3 cellular contexts compared by ENCODE assay signal in genomic region chr10:48880016-48880705, GRCh38.
TF ChIP-seq lines count a peak whose summit lies in the region.

No MANE protein-coding gene starts in this region.

TF ChIP-seq in HEK293, 187 proteins besides CTCF, POLR2A, EP300 and RAD21:
- TF ChIP-seq GLIS1 (tag by site-specific recombination; IDR thresholded peaks at IDR 0.05) (peak; percentile 24; the same call in 1 of the 2 replicates), KLF9 (tag by site-specific recombination; IDR thresholded peaks at IDR 0.05; ENCODE audit: low read depth) (no peak), BCL11B (tag by site-specific recombination; IDR thresholded peaks at IDR 0.05; ENCODE audit: low read depth) (no peak), REPIN1 (tag by site-specific recombination; IDR thresholded peaks at IDR 0.05; ENCODE audit: low read depth) (no peak), ZIC2 (tag by site-specific recombination; IDR thresholded peaks at IDR 0.05) (peak; percentile 93), ZFP37 (tag by site-specific recombination; IDR thresholded peaks at IDR 0.05) (no peak), ZNF624 (tag by site-specific recombination; IDR thresholded peaks at IDR 0.05) (no peak), ZFP41 (tag by site-specific recombination; IDR thresholded peaks at IDR 0.05; ENCODE audit: borderline replicate concordance) (no peak)

TF ChIP-seq in H1, 55 proteins besides CTCF, POLR2A, EP300 and RAD21:
- no peak for TF ChIP-seq SIRT6 (IDR thresholded peaks at IDR 0.05; ENCODE audit: low read length)
- no peak for TF ChIP-seq E2F6 (IDR thresholded peaks at IDR 0.05)
- TF ChIP-seq SAP30 (IDR thresholded peaks at IDR 0.05; ENCODE audit: insufficient read depth, insufficient replicate concordance, low read length): no peak
- TF ChIP-seq ASH2L (IDR thresholded peaks at IDR 0.05; ENCODE audit: low read length): no peak
- TF ChIP-seq GABPA (IDR thresholded peaks at IDR 0.05; ENCODE audit: borderline replicate concordance, insufficient read depth, low read length): no peak
- TF ChIP-seq ZNF274 (IDR thresholded peaks at IDR 0.05; ENCODE audit: borderline replicate concordance, extremely low read depth, low read length): no peak
- no peak for TF ChIP-seq SP2 (IDR thresholded peaks at IDR 0.05; ENCODE audit: low read length)
- TF ChIP-seq SUZ12 (IDR thresholded peaks at IDR 0.05; ENCODE audit: low read length): no peak
- TF ChIP-seq MAFK (IDR thresholded peaks at IDR 0.05; ENCODE audit: low read depth, low read length): no peak
- no peak for TF ChIP-seq KDM1A (IDR thresholded peaks at IDR 0.05; ENCODE audit: borderline replicate concordance, low read length)
- TF ChIP-seq CTBP2 (IDR thresholded peaks at IDR 0.05; ENCODE audit: borderline replicate concordance, insufficient read depth, insufficient read length, low read length): no peak
- TF ChIP-seq SIX5 (IDR thresholded peaks at IDR 0.05; ENCODE audit: low read depth, low read length): no peak
- no peak for TF ChIP-seq POLR2AphosphoS5 (IDR thresholded peaks at IDR 0.05; ENCODE audit: low read depth, low read length)
- no peak for TF ChIP-seq TAF7 (optimal IDR thresholded peaks at IDR 0.05; ENCODE audit: borderline replicate concordance, low read depth, low read length)
- no peak for TF ChIP-seq EGR1 (IDR thresholded peaks at IDR 0.05; ENCODE audit: borderline replicate concordance, low read depth, low read length)
- TF ChIP-seq SP4 (IDR thresholded peaks at IDR 0.05; ENCODE audit: low read length): no peak
- TF ChIP-seq TBP (IDR thresholded peaks at IDR 0.05; ENCODE audit: low read depth, low read length): no peak
- TF ChIP-seq CREB1 (IDR thresholded peaks at IDR 0.05): no peak
- TF ChIP-seq CHD1 (IDR thresholded peaks at IDR 0.05; ENCODE audit: low read depth, low read length): no peak

TF ChIP-seq in neural cell, 6 proteins besides CTCF, POLR2A, EP300 and RAD21:
- TF ChIP-seq POLR2AphosphoS5 (IDR thresholded peaks at IDR 0.05) (no peak), REST (IDR thresholded peaks at IDR 0.05; ENCODE audit: borderline replicate concordance) (no peak), EZH2 (IDR thresholded peaks at IDR 0.05; ENCODE audit: borderline replicate concordance, insufficient read depth, low read length, poor library complexity, severe bottlenecking) (no peak), SMC3 (conservative IDR thresholded peaks at IDR 0.05; ENCODE audit: poor library complexity) (no peak)
